Comparison of ENCODE assay signal across 22 cellular contexts in the genomic region with DNA sequence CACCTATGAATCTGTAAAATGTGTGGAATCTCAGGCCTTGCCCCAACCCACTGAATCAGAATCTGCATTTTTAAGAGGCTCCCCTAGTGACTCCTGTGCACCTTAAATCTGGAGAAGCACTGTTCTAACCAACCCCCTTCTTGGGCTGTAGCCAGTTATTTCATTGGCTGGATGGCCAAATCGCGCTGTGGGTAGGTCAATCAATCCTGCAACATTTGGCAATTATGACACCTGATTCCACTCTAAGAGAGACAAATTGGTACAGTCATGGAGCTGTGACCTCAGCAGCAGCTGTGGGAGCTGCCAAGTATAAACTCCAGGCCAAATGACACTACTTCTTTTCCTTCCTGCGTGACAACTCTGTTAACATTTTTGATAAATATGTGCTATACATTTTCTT.
A peak's percentile ranks its signal among the peaks of the same experiment; 100 is the strongest.
DNase-seq lines count a peak whose midpoint lies in the region; ATAC-seq and TF ChIP-seq lines count a peak whose summit lies in the region.
"Had no signal": no experiment of that assay in that cellular context is flagged by ENCODE, and none has a peak within 500 bp of the region (broad histone marks: within the 10 kb centered on the region; RNA-seq: fewer than 3 reads in every experiment).

No MANE protein-coding gene starts in this region.

- H3K4me3 Mint-ChIP-seq in MCF 10A (ENCODE audit: unreplicated experiment) = no peak overlapping the region
- H3K4me3 Mint-ChIP-seq: activated naive CD8-positive, alpha-beta T cell; dendritic cell treated with granulocyte-macrophage colony-stimulating factor and Interleukin-4, amounts not matched to agents 40 ng/mL and 50 ng/mL, for 4 days had no signal

- no peak for TF ChIP-seq POLR2A in breast epithelium (IDR thresholded peaks at IDR 0.05)

- no peaks in the 10 kb centered on the region for H3K4me1 Mint-ChIP-seq in MCF 10A (ENCODE audit: insufficient read depth, unreplicated experiment)

- H3K27ac ChIP-seq in breast epithelium = no peak overlapping the region
- H3K27ac ChIP-seq: gastroesophageal sphincter, left ventricle myocardium inferior, parathyroid adenoma, SJSA1 had no signal

- no TSS peak for BruUV-seq in MCF 10A (replicated peaks; lab: Mats Ljungman, UMichigan)

- H3K4me1 ChIP-seq in breast epithelium = no peaks in the 10 kb centered on the region
- H3K4me1 ChIP-seq: gastroesophageal sphincter, HAP-1, left ventricle myocardium inferior, parathyroid adenoma, SJSA1 had no signal

- DNase-seq in MCF 10A (ENCODE audit: unreplicated experiment) (peak; percentile 47), breast epithelium (ENCODE audit: low spot score in 2 of 2) (no peak), NCI-H524 treated with DMSO at 0.1 percent for 48 hours (lab: John Stamatoyannopoulos, UW) (peak; percentile 34), fibroblast of the aortic adventitia (ENCODE audit: low read depth) (peak; percentile 66), iPS-NIHi11 (ENCODE audit: low spot score) (no peak)
- DNase-seq in effector CD4-positive, alpha-beta T cell = no peak
- DNase-seq: activated CD8-positive, alpha-beta memory T cell treated with anti-CD3 and anti-CD28 coated beads for 24 hours; Kasumi-1; left ventricle myocardium inferior; NCI-H146; NCI-H526; stimulated activated CD4-positive, alpha-beta T cell treated with anti-CD3 and anti-CD28 coated beads, Interleukin-2, amount 100 ng/mL, for 48 hours; T-helper 9 cell had no signal

- no peaks in the 10 kb centered on the region for H3K36me3 ChIP-seq in breast epithelium
- H3K36me3 ChIP-seq: gastroesophageal sphincter, HAP-1, left ventricle myocardium inferior, SJSA1 had no signal

- H3K9me3 ChIP-seq in breast epithelium = no peaks in the 10 kb centered on the region
- H3K9me3 ChIP-seq: HAP-1, left ventricle myocardium inferior, SJSA1 had no signal

- no peak for ATAC-seq in HG02588 (IDR thresholded peaks at IDR 0.05; ENCODE audit: unreplicated experiment)
- no peak for ATAC-seq in HG03439 (IDR thresholded peaks at IDR 0.05; ENCODE audit: unreplicated experiment)
- ATAC-seq: activated CD4-positive, CD25-positive, alpha-beta regulatory T cell treated with anti-CD3 and anti-CD28 coated beads, Interleukin-2, amount 50 U/mL, for 24 hours; gastroesophageal sphincter had no signal

- H3K36me3 Mint-ChIP-seq in MCF 10A (ENCODE audit: insufficient read depth, unreplicated experiment) = no peaks in the 10 kb centered on the region
- H3K36me3 Mint-ChIP-seq: activated naive CD8-positive, alpha-beta T cell had no signal

- POLR2A ChIA-PET in MCF 10A (lab: Yijun Ruan, JAX) = interaction anchor here (0.5 kb wide), 1 partner anchor 63 kb away, joined by 3 read pairs; no protein-coding TSS in a partner anchor

- no peak overlapping the region for H3K27ac Mint-ChIP-seq in MCF 10A (ENCODE audit: low read depth, unreplicated experiment)
- H3K27ac Mint-ChIP-seq: activated naive CD8-positive, alpha-beta T cell; dendritic cell treated with granulocyte-macrophage colony-stimulating factor and Interleukin-4, amounts not matched to agents 40 ng/mL and 50 ng/mL, for 4 days had no signal

- CTCF ChIA-PET in MCF 10A (lab: Yijun Ruan, JAX) = interaction anchor here (1.5 kb wide), 1 partner anchor 14 kb away, joined by 16 read pairs; no protein-coding TSS in a partner anchor

- peaks cover 0 to 3% of the 10 kb centered on the region in 2 donors for H3K27me3 ChIP-seq in breast epithelium

- intact Hi-C loops in MCF 10A (cut with micrococcal nuclease) = no loop called here
- intact Hi-C loops in breast epithelium (cut with DNase I; ENCODE audit: low total_unique reads) = no loop called here

- TF ChIP-seq CTCF in MCF 10A (IDR thresholded peaks at IDR 0.05; ENCODE audit: unreplicated experiment) (no peak), breast epithelium (IDR thresholded peaks at IDR 0.05) (no peak), fibroblast of the aortic adventitia (IDR thresholded peaks at IDR 0.05; ENCODE audit: insufficient read depth, low read length) (no peak)

- peaks cover 11% of the 10 kb centered on the region for H3K27me3 Mint-ChIP-seq in MCF 10A (ENCODE audit: insufficient read depth, unreplicated experiment)

- no peaks in the 10 kb centered on the region for H3K9me3 Mint-ChIP-seq in MCF 10A (ENCODE audit: unreplicated experiment)
- H3K9me3 Mint-ChIP-seq: dendritic cell treated with granulocyte-macrophage colony-stimulating factor and Interleukin-4, amounts not matched to agents 40 ng/mL and 50 ng/mL, for 4 days had no signal

- H3K4me3 ChIP-seq in breast epithelium = no peak overlapping the region
- H3K4me3 ChIP-seq in fibroblast of the aortic adventitia (ENCODE audit: low read depth, low read length) = no peak overlapping the region
- H3K4me3 ChIP-seq: gastroesophageal sphincter, HAP-1, left ventricle myocardium inferior, SJSA1 had no signal

Comparison
In these comparisons a context has a peak if more than half of its experiments do, and no peak if none do; other contexts are left out.
1. DNase-seq: peak in MCF 10A (single experiment), NCI-H524 treated with DMSO at 0.1 percent for 48 hours (single experiment) and fibroblast of the aortic adventitia (single experiment); none in breast epithelium (0 of 2), iPS-NIHi11 (single experiment) and effector CD4-positive, alpha-beta T cell (single experiment).